In the genomic region with DNA sequence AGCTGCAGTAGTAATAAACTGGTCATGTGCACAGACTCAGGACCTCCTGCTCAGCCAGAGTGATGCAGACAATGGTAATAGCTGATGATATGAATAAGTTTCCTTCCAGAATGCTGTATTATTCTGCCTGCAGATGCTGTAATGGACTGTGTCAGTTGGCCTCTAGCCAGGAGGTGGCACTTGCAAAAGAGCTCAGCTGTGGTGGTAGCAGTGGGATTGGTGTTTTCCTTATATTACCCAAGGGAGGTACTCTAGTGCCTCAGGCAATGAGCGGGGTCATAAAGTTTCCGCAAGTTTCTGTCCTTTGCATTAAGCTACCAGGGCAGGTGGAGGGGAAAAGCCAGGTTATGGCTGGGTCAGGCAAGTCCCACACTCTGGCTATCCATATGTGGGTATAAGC, we compare ENCODE assay signal across 23 cellular contexts. TPM values are rescaled to one million over a fixed set of nuclear protein-coding genes. Genes with fewer than 3 reads are reported as not detected.
"Had no signal": no experiment of that assay in that cellular context is flagged by ENCODE, and none has a peak within 500 bp of the region (broad histone marks: within the 10 kb centered on the region; RNA-seq: fewer than 3 reads in every experiment).

No MANE protein-coding gene starts in this region.

- ATAC-seq: activated CD8-positive, alpha-beta T cell treated with anti-CD3 and anti-CD28 coated beads, Interleukin-2, amount 10 ng/mL, durations not matched to agents 7 days and 5 days; activated T-cell treated with anti-CD3 and anti-CD28 coated beads, Interleukin-2, amount 50 U/mL, for 72 hours; mucosa of descending colon; naive thymus-derived CD8-positive, alpha-beta T cell; upper lobe of right lung had no signal

- H3K27ac Mint-ChIP-seq: activated B cell treated with CpG ODN at 0.5 μM for 24 hours; activated CD8-positive, alpha-beta T cell treated with anti-CD3 and anti-CD28 coated beads, Interleukin-2, amount 10 ng/mL, durations not matched to agents 7 days and 5 days; activated naive CD8-positive, alpha-beta T cell; activated T-cell treated with anti-CD3 and anti-CD28 coated beads, Interleukin-2, amount 50 U/mL, for 72 hours; memory B cell; naive thymus-derived CD8-positive, alpha-beta T cell had no signal

- DNase-seq: activated B cell treated with CpG ODN at 0.5 μM for 24 hours; activated CD4-positive, alpha-beta T cell treated with anti-CD3 and anti-CD28 coated beads for 48 hours; activated CD8-positive, alpha-beta memory T cell treated with anti-CD3 and anti-CD28 coated beads, Interleukin-2, amount 50 U/mL, for 4 hours; activated CD8-positive, alpha-beta T cell treated with anti-CD3 and anti-CD28 coated beads, Interleukin-2, amount 10 ng/mL, durations not matched to agents 7 days and 5 days; activated gamma-delta T cell treated with Interleukin-2 at 50 U/mL for 16 hours; activated T-cell treated with anti-CD3 and anti-CD28 coated beads, Interleukin-2, amount 50 U/mL, for 72 hours; amniotic stem cell; central memory CD4-positive, alpha-beta T cell; esophagus squamous epithelium; hypothalamus; kidney; left ventricle myocardium inferior; mucosa of descending colon; naive thymus-derived CD8-positive, alpha-beta T cell; stimulated activated CD4-positive, alpha-beta T cell treated with anti-CD3 and anti-CD28 coated beads, Interleukin-12 subunit alpha, Interleukin-12 subunit beta, amount 100 ng/mL, for 4 hours; stimulated activated CD4-positive, alpha-beta T cell treated with anti-CD3 and anti-CD28 coated beads, Interleukin-2, amount 100 ng/mL, for 24 hours; stomach; testis; upper lobe of right lung had no signal

- H3K4me3 Mint-ChIP-seq: activated B cell treated with CpG ODN at 0.5 μM for 24 hours; activated CD8-positive, alpha-beta T cell treated with anti-CD3 and anti-CD28 coated beads, Interleukin-2, amount 10 ng/mL, durations not matched to agents 7 days and 5 days; activated naive CD8-positive, alpha-beta T cell; activated T-cell treated with anti-CD3 and anti-CD28 coated beads, Interleukin-2, amount 50 U/mL, for 72 hours; memory B cell; naive thymus-derived CD8-positive, alpha-beta T cell had no signal

- H3K4me1 Mint-ChIP-seq: activated B cell treated with CpG ODN at 0.5 μM for 24 hours, memory B cell had no signal

RNA-seq across cellular contexts. Expression of gene MUCL1, which starts 14.0 kb away (rescaled TPM):
- total RNA-seq: activated B cell treated with CpG ODN at 0.5 μM for 24 hours; activated CD8-positive, alpha-beta T cell treated with anti-CD3 and anti-CD28 coated beads, Interleukin-2, amount 10 ng/mL, durations not matched to agents 7 days and 5 days; activated T-cell treated with anti-CD3 and anti-CD28 coated beads, Interleukin-2, amount 50 U/mL, for 72 hours; fibroblast of villous mesenchyme; kidney; left ventricle myocardium inferior; mucosa of descending colon; naive thymus-derived CD8-positive, alpha-beta T cell; renal cortical epithelial cell; stomach; upper lobe of right lung had no signal
